26 cellular contexts compared by ENCODE assay signal in the genomic region with DNA sequence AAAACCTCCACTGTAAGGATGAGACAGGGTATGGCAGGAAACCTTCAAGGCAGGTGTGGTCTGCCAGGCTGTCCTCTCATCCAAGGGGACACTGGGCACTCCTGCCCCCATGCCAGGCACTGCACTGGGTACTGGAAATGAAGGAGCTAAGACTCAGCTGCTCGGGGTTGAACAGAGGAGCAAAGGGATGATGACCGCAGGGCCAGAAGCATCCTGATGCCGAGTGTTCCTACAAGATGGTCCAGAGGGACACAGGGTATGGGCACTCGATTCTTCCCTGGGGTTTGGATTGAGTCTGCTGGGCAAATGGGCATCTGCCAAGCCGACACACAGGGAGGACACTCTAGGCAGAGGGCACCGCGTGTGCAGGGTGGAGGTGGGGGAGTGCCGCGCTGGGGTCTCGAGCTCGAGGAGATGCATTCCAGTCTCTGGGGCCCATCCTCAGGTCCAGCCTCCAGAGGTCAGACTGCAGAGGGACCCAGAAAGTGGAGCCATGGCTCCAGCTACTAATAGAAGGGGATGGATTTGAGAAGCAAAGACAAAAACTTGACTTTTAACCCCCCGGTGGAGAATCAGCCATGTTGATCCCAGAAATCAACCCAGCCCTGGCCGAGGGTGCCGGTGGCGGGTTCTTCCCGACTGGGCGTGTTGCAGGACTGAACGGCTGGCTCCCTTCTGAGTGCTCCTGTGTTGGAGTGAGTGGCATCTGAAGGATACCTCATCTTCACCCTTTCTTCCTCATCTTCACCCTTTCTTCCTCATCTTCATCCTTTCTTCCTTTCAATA.
"Had no signal": no experiment of that assay in that cellular context is flagged by ENCODE, and none has a peak within 500 bp of the region (broad histone marks: within the 10 kb centered on the region; RNA-seq: fewer than 3 reads in every experiment).

No MANE protein-coding gene starts in this region.

- H3K4me3 ChIP-seq: heart left ventricle, hepatocyte, left ventricle myocardium inferior, mucosa of descending colon, ovary, sigmoid colon, tibial nerve, uterus had no signal

- H3K27ac Mint-ChIP-seq: memory B cell; naive thymus-derived CD4-positive, alpha-beta T cell; natural killer cell treated with Interleukin-12 subunit alpha and Interleukin-12 subunit beta and Interleukin-15 and Interleukin-18, amount 100 ng/mL, for 72 hours; progenitor cell of endocrine pancreas; stimulated activated memory B cell treated with anti-CD40 and anti-IgM and Interleukin-4, amounts not matched to agents 10 μg/mL and 1 μg/mL and 100 μg/mL, for 72 hours; stimulated activated naive CD8-positive, alpha-beta T cell treated with anti-CD3 and anti-CD28 coated beads, Interleukin-15, amount 100 ng/mL, for 72 hours; type B pancreatic cell had no signal

- DNase-seq: midbrain; naive thymus-derived CD4-positive, alpha-beta T cell; occipital lobe; retina; sigmoid colon; small intestine; stimulated activated CD4-positive, alpha-beta T cell treated with anti-CD3 and anti-CD28 coated beads, Interleukin-1b, Interleukin-23, amount 100 ng/mL, for 48 hours; stimulated activated CD4-positive, alpha-beta T cell treated with anti-CD3 and anti-CD28 coated beads, Interleukin-2, amount 100 ng/mL, for 48 hours; stimulated activated CD4-positive, alpha-beta T cell treated with anti-CD3 and anti-CD28 coated beads, Interleukin-4, amount 100 ng/mL, for 4 hours; stimulated activated CD8-positive, alpha-beta memory T cell treated with anti-CD3 and anti-CD28 coated beads, Interleukin-4, amount 100 ng/mL, for 48 hours; stimulated activated naive CD4-positive, alpha-beta T cell treated with Interleukin-2 at 50 U/mL for 16 hours; stimulated activated naive CD8-positive, alpha-beta T cell treated with anti-CD3 and anti-CD28 coated beads, Interleukin-15, amount 100 ng/mL, for 72 hours; uterus had no signal

- H3K4me1 Mint-ChIP-seq: memory B cell; neural crest cell; stimulated activated memory B cell treated with anti-CD40 and anti-IgM and Interleukin-4, amounts not matched to agents 10 μg/mL and 1 μg/mL and 100 μg/mL, for 72 hours; stimulated activated naive CD8-positive, alpha-beta T cell treated with anti-CD3 and anti-CD28 coated beads, Interleukin-15, amount 100 ng/mL, for 72 hours had no signal

- H3K36me3 ChIP-seq: heart left ventricle, left ventricle myocardium inferior, neutrophil, ovary, sigmoid colon, uterus had no signal

- H3K9me3 Mint-ChIP-seq: natural killer cell treated with Interleukin-12 subunit alpha and Interleukin-12 subunit beta and Interleukin-15 and Interleukin-18, amount 100 ng/mL, for 72 hours; neural crest cell; stimulated activated naive CD8-positive, alpha-beta T cell treated with anti-CD3 and anti-CD28 coated beads, Interleukin-15, amount 100 ng/mL, for 72 hours; type B pancreatic cell had no signal

- H3K4me1 ChIP-seq: left ventricle myocardium inferior, sigmoid colon, uterus had no signal

- H3K4me3 Mint-ChIP-seq: memory B cell; naive thymus-derived CD4-positive, alpha-beta T cell; natural killer cell treated with Interleukin-12 subunit alpha and Interleukin-12 subunit beta and Interleukin-15 and Interleukin-18, amount 100 ng/mL, for 72 hours; neural crest cell; stimulated activated memory B cell treated with anti-CD40 and anti-IgM and Interleukin-4, amounts not matched to agents 10 μg/mL and 1 μg/mL and 100 μg/mL, for 72 hours; stimulated activated naive CD8-positive, alpha-beta T cell treated with anti-CD3 and anti-CD28 coated beads, Interleukin-15, amount 100 ng/mL, for 72 hours; type B pancreatic cell had no signal

- H3K27me3 Mint-ChIP-seq: memory B cell, type B pancreatic cell had no signal

- H3K27ac ChIP-seq: heart left ventricle, hepatocyte, left ventricle myocardium inferior, neutrophil, ovary, sigmoid colon, tibial nerve, uterus had no signal

- H3K36me3 Mint-ChIP-seq: memory B cell; naive thymus-derived CD4-positive, alpha-beta T cell; natural killer cell treated with Interleukin-12 subunit alpha and Interleukin-12 subunit beta and Interleukin-15 and Interleukin-18, amount 100 ng/mL, for 72 hours; stimulated activated memory B cell treated with anti-CD40 and anti-IgM and Interleukin-4, amounts not matched to agents 10 μg/mL and 1 μg/mL and 100 μg/mL, for 72 hours; type B pancreatic cell had no signal

- H3K4me2 ChIP-seq: hepatocyte had no signal

- H2AFZ ChIP-seq: hepatocyte had no signal

- ATAC-seq: mucosa of descending colon; naive thymus-derived CD4-positive, alpha-beta T cell had no signal

- H3K9me3 ChIP-seq: heart left ventricle, left ventricle myocardium inferior, mucosa of descending colon, neutrophil, ovary, sigmoid colon, tibial nerve, uterus had no signal

- H3K27me3 ChIP-seq: hepatocyte, neutrophil, ovary, tibial nerve, uterus had no signal
